Comparison of ENCODE assay signal across 12 cellular contexts in the genomic region with DNA sequence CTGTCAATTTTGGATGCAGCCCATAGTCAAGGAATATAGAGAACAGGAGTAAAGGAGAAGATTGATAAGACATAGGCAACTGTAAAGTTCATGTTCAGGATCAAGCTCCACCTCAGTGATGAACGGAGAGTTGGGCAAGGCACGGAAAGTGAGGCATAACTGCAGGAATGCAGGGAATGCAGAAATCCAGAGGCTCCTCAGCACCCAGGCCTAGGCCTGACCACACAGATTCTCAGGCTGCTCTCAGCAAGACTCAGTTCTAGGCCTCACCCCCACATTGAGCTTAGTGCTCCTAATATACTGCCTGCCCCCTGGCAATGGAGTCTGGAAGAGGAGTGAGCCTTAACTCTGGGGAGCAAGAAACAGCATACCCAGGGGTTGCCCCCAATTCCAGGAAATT. TPM values are rescaled to one million over a fixed set of nuclear protein-coding genes. Genes with fewer than 3 reads are reported as not detected.
DNase-seq lines count a peak whose midpoint lies in the region; ATAC-seq and TF ChIP-seq lines count a peak whose summit lies in the region.
"Had no signal": no experiment of that assay in that cellular context is flagged by ENCODE, and none has a peak within 500 bp of the region (broad histone marks: within the 10 kb centered on the region; RNA-seq: fewer than 3 reads in every experiment).

No MANE protein-coding gene starts in this region.

- no peak overlapping the region for H3K4me2 ChIP-seq in GM23338

- no peaks in the 10 kb centered on the region for H3F3A ChIP-seq in GM23338 (replicated peaks; ENCODE audit: low read depth)

- DNase-seq in A172 (ENCODE audit: low spot score) = peak; percentile 76
- DNase-seq in GM23338 (ENCODE audit: low spot score) = peak; percentile 64
- no peak for DNase-seq in activated CD4-positive, alpha-beta memory T cell treated with anti-CD3 and anti-CD28 coated beads, Interleukin-2, amount 10 ng/mL, durations not matched to agents 7 days and 5 days
- DNase-seq in glomerular visceral epithelial cell (ENCODE audit: extremely low spot score) = peak; percentile 87
- no peak for DNase-seq in globus pallidus (ENCODE audit: low spot score)
- DNase-seq in ureter (ENCODE audit: low spot score) = no peak
- DNase-seq in superior temporal gyrus (ENCODE audit: extremely low spot score) = no peak
- DNase-seq: Caco-2; NCI-H2227 treated with DMSO at 0.1 percent for 48 hours; stimulated activated CD4-positive, alpha-beta T cell treated with anti-CD3 and anti-CD28 coated beads, Interleukin-12 subunit alpha, Interleukin-12 subunit beta, amount 100 ng/mL, for 4 hours; substantia nigra had no signal

- H3K4me3 Mint-ChIP-seq in GM23338 = no peak overlapping the region
- no peak overlapping the region for H3K4me3 Mint-ChIP-seq in activated CD4-positive, alpha-beta memory T cell treated with anti-CD3 and anti-CD28 coated beads, Interleukin-2, amount 10 ng/mL, durations not matched to agents 7 days and 5 days

- no peak overlapping the region for H3K27ac Mint-ChIP-seq in GM23338
- H3K27ac Mint-ChIP-seq in activated CD4-positive, alpha-beta memory T cell treated with anti-CD3 and anti-CD28 coated beads, Interleukin-2, amount 10 ng/mL, durations not matched to agents 7 days and 5 days = peak overlapping the region; percentile 71

- no peaks in the 10 kb centered on the region for H3K9me2 ChIP-seq in GM23338 (ENCODE audit: insufficient read depth)

- peaks cover 4% of the 10 kb centered on the region; the same call in 1 of the 2 replicates for H3K4me1 ChIP-seq in GM23338 (ENCODE audit: insufficient read depth)
- H3K4me1 ChIP-seq: Caco-2 had no signal

- no peaks in the 10 kb centered on the region for H3K79me2 ChIP-seq in GM23338 (replicated peaks; ENCODE audit: insufficient read depth)

- no peaks in the 10 kb centered on the region for H4K20me1 ChIP-seq in GM23338 (replicated peaks; ENCODE audit: insufficient read depth)

- peak overlapping the region; percentile 35; the same call in 1 of the 2 replicates for H2AFZ ChIP-seq in GM23338

- H3K4me1 Mint-ChIP-seq in GM23338 = peaks cover 5% of the 10 kb centered on the region; the same call in 2 of the 3 replicates
- H3K4me1 Mint-ChIP-seq in activated CD4-positive, alpha-beta memory T cell treated with anti-CD3 and anti-CD28 coated beads, Interleukin-2, amount 10 ng/mL, durations not matched to agents 7 days and 5 days = peaks cover 35% of the 10 kb centered on the region

- CTCF ChIA-PET in activated CD4-positive, alpha-beta memory T cell treated with anti-CD3 and anti-CD28 coated beads, Interleukin-2, amount 10 ng/mL, durations not matched to agents 7 days and 5 days (lab: Charles Lee) = no interaction called here

- H3K36me3 ChIP-seq in GM23338 (ENCODE audit: insufficient read depth) = no peaks in the 10 kb centered on the region

- no peaks in the 10 kb centered on the region for H3K36me3 Mint-ChIP-seq in GM23338 (ENCODE audit: low read depth)
- H3K36me3 Mint-ChIP-seq in activated CD4-positive, alpha-beta memory T cell treated with anti-CD3 and anti-CD28 coated beads, Interleukin-2, amount 10 ng/mL, durations not matched to agents 7 days and 5 days (ENCODE audit: low read depth) = peaks cover 32% of the 10 kb centered on the region

- H3K4me3 ChIP-seq in GM23338 = no peak overlapping the region

- ATAC-seq in GM23338 = peak; percentile 94
- ATAC-seq in GM19351 (IDR thresholded peaks at IDR 0.05; ENCODE audit: unreplicated experiment) = no peak

- POLR2A ChIA-PET in activated CD4-positive, alpha-beta memory T cell treated with anti-CD3 and anti-CD28 coated beads, Interleukin-2, amount 10 ng/mL, durations not matched to agents 7 days and 5 days (lab: Charles Lee) = interaction anchor here (2.4 to 6.1 kb wide), 3 partner anchors 22 to 176 kb away, joined by 7 to 131 read pairs (median 35); a partner anchor contains a TSS

- H3K27me3 Mint-ChIP-seq in GM23338 (ENCODE audit: insufficient read depth, low read depth, poor library complexity) = peaks cover 3% of the 10 kb centered on the region
- H3K27me3 Mint-ChIP-seq in activated CD4-positive, alpha-beta memory T cell treated with anti-CD3 and anti-CD28 coated beads, Interleukin-2, amount 10 ng/mL, durations not matched to agents 7 days and 5 days = no peaks in the 10 kb centered on the region

- no peaks in the 10 kb centered on the region for H3K9me3 Mint-ChIP-seq in GM23338
- peaks cover 12% of the 10 kb centered on the region for H3K9me3 Mint-ChIP-seq in activated CD4-positive, alpha-beta memory T cell treated with anti-CD3 and anti-CD28 coated beads, Interleukin-2, amount 10 ng/mL, durations not matched to agents 7 days and 5 days

- no peaks in the 10 kb centered on the region for H3K27me3 ChIP-seq in GM23338 (ENCODE audit: insufficient read depth)

- no peak for TF ChIP-seq CTCF in GM23338 (conservative IDR thresholded peaks at IDR 0.05; ENCODE audit: low read depth in 2 of 2)

- H3K27ac ChIP-seq in GM23338 (ENCODE audit: low read depth) = no peak overlapping the region

TF ChIP-seq in GM23338, 12 proteins besides CTCF, POLR2A, EP300 and RAD21:
- TF ChIP-seq CREB1 (CRISPR knock-in tag; IDR thresholded peaks at IDR 0.05; ENCODE audit: low read depth) (no peak), EZH2phosphoT487 (IDR thresholded peaks at IDR 0.05; ENCODE audit: unreplicated experiment) (no peak), ZNF114 (CRISPR knock-in tag; IDR thresholded peaks at IDR 0.05) (no peak), POLR2AphosphoS5 (IDR thresholded peaks at IDR 0.05; ENCODE audit: low read depth) (no peak), NANOG (IDR thresholded peaks at IDR 0.05; ENCODE audit: borderline replicate concordance) (no peak), ZNF331 (CRISPR knock-in tag; IDR thresholded peaks at IDR 0.05; ENCODE audit: low read depth) (no peak), STAT1 (IDR thresholded peaks at IDR 0.05; ENCODE audit: unreplicated experiment) (no peak)
- TF ChIP-seq, protein P1, sequence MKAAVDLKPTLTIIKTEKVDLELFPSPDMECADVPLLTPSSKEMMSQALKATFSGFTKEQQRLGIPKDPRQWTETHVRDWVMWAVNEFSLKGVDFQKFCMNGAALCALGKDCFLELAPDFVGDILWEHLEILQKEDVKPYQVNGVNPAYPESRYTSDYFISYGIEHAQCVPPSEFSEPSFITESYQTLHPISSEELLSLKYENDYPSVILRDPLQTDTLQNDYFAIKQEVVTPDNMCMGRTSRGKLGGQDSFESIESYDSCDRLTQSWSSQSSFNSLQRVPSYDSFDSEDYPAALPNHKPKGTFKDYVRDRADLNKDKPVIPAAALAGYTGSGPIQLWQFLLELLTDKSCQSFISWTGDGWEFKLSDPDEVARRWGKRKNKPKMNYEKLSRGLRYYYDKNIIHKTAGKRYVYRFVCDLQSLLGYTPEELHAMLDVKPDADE (IDR thresholded peaks at IDR 0.05) = no peak

RNA-seq across cellular contexts. Expression of a gene that starts 36.3 kb away (rescaled TPM):
- total RNA-seq in A172 (2014; rRNA removed; shearing (Covaris generic)) = 0.50 and 0.91 TPM in 2 replicates
- total RNA-seq in GM23338 (2014; rRNA removed; shearing (Covaris generic)) = 4.1 and 5.2 TPM in 2 replicates
- 2.6 and 2.7 TPM in 2 replicates for polyA plus RNA-seq in GM23338 (2016; fragmentation: Nextera tagmentation; extraction: Ambion mirVana)
- 100 to 1,000 TPM; 219 to 220 TPM for total RNA-seq in activated CD4-positive, alpha-beta memory T cell treated with anti-CD3 and anti-CD28 coated beads, Interleukin-2, amount 10 ng/mL, durations not matched to agents 7 days and 5 days
- 38.7 TPM for total RNA-seq in ureter
- total RNA-seq: Caco-2 had no signal

Comparison
In these comparisons a context has a peak if more than half of its experiments do, and no peak if none do; other contexts are left out.
1. DNase-seq: peak in A172 (single experiment), GM23338 (single experiment) and glomerular visceral epithelial cell (single experiment); none in activated CD4-positive, alpha-beta memory T cell treated with anti-CD3 and anti-CD28 coated beads, Interleukin-2, amount 10 ng/mL, durations not matched to agents 7 days and 5 days (single experiment), globus pallidus (single experiment), ureter (single experiment) and superior temporal gyrus (single experiment).